ENCODE assay signal across 2 cellular contexts in genomic region chr2:170817247-170817998, GRCh38.
A peak's percentile ranks its signal among the peaks of the same experiment; 100 is the strongest.
TF ChIP-seq lines count a peak whose summit lies in the region.

No MANE protein-coding gene starts in this region.

TF ChIP-seq in GM12878, 131 proteins besides CTCF, POLR2A, EP300 and RAD21:
- TF ChIP-seq HDAC6 (IDR thresholded peaks at IDR 0.05; ENCODE audit: unreplicated experiment) (peak; percentile 90), EED (IDR thresholded peaks at IDR 0.05; ENCODE audit: low read depth) (0 out of 2 replicates have a peak, but pooled peaks have one; percentile 5), GATAD2B (conservative IDR thresholded peaks at IDR 0.05; ENCODE audit: low read depth) (peak; percentile 41; the same call in 1 of the 2 replicates), LARP7 (IDR thresholded peaks at IDR 0.05) (peak; percentile 20; the same call in 1 of the 2 replicates), YY1 (IDR thresholded peaks at IDR 0.05; ENCODE audit: low read depth, low read length) (peak; percentile 39), ZNF384 (IDR thresholded peaks at IDR 0.05; ENCODE audit: borderline replicate concordance, low read depth, low read length) (no peak), CREM (IDR thresholded peaks at IDR 0.05; ENCODE audit: low read depth) (no peak)

TF ChIP-seq in liver, 16 proteins besides CTCF, POLR2A, EP300 and RAD21:
- TF ChIP-seq REST (IDR thresholded peaks at IDR 0.05) (no peak), FOXA1 (IDR thresholded peaks at IDR 0.05) (no peak), SP1 (IDR thresholded peaks at IDR 0.05) (no peak), HNF4G (IDR thresholded peaks at IDR 0.05) (no peak), YY1 (IDR thresholded peaks at IDR 0.05) (no peak), RXRA (IDR thresholded peaks at IDR 0.05) (no peak), MAX (IDR thresholded peaks at IDR 0.05) (no peak), ZBTB33 (IDR thresholded peaks at IDR 0.05) (no peak), GABPA (IDR thresholded peaks at IDR 0.05 in 1 of 2, conservative IDR thresholded peaks at IDR 0.05 in 1 of 2) (no peak), ATF3 (IDR thresholded peaks at IDR 0.05) (no peak), HNF4A (conservative IDR thresholded peaks at IDR 0.05) (no peak), TAF1 (conservative IDR thresholded peaks at IDR 0.05) (no peak), EGR1 (IDR thresholded peaks at IDR 0.05; ENCODE audit: low read depth in 2 of 2) (no peak), NR2F2 (IDR thresholded peaks at IDR 0.05) (no peak), JUND (IDR thresholded peaks at IDR 0.05) (no peak), FOXA2 (IDR thresholded peaks at IDR 0.05) (no peak)
